ENCODE assay signal across 8 cellular contexts in genomic region chr15:82750831-82751181, GRCh38. TPM values are rescaled to one million over a fixed set of nuclear protein-coding genes. Genes with fewer than 3 reads are reported as not detected.
A peak's percentile ranks its signal among the peaks of the same experiment; 100 is the strongest.
DNase-seq lines count a peak whose midpoint lies in the region; ATAC-seq and TF ChIP-seq lines count a peak whose summit lies in the region.

No MANE protein-coding gene starts in this region.

- H3K9me3 ChIP-seq in body of pancreas, result no peaks in the 10 kb centered on the region

- H3K27ac ChIP-seq in body of pancreas (peak overlapping the region in 3 of 4 donors; percentile 82 to 94 (median 86)), temporal lobe (ENCODE audit: low read depth, low read length) (peak overlapping the region; percentile 17)

- TF ChIP-seq CTCF in GM13976 (IDR thresholded peaks at IDR 0.05; ENCODE audit: borderline replicate concordance, control extremely low read depth, extremely low read depth, insufficient read depth, missing control alignments), result peak; percentile 17
- no peak for TF ChIP-seq CTCF in LNCaP clone FGC (IDR thresholded peaks at IDR 0.05; ENCODE audit: control insufficient read depth, extremely low read depth, insufficient read depth)
- no peak for TF ChIP-seq CTCF in body of pancreas (IDR thresholded peaks at IDR 0.05)

- intact Hi-C loops in body of pancreas (cut with DNase I), result no loop called here
- intact Hi-C loops in left colon (cut with DNase I, micrococcal nuclease), result loop anchor here in 1 of 2 donors (10.0 kb wide), 1 partner anchor 206 kb away; the partner anchor contains the start of gene RPS17

- H3K4me1 ChIP-seq in body of pancreas, result peaks cover 21% of the 10 kb centered on the region

- ATAC-seq in GM21825 (IDR thresholded peaks at IDR 0.05; ENCODE audit: unreplicated experiment), result peak; percentile 33
- peak; percentile 25 for ATAC-seq in body of pancreas
- ATAC-seq in left colon, result peak; percentile 49

- in situ Hi-C loops in GM13976 (cut with MboI; ENCODE audit: low sequenced_read_pairs, unreplicated experiment), result no loop called here

- peaks cover 0 to 10% of the 10 kb centered on the region in 2 donors for H3K36me3 ChIP-seq in body of pancreas (replicated peaks in 1 of 2; ENCODE audit: insufficient read depth in 1 of 2, low read depth in 2 of 2)

- H3K27me3 ChIP-seq in body of pancreas, result no peaks in the 10 kb centered on the region

- WGBS in body of pancreas, 2 donors, result 0% methylated on average over 8 of the region's 8 CpGs

- H3K4me3 ChIP-seq in LNCaP clone FGC (ENCODE audit: low read depth, low read length), result peak overlapping the region; percentile 95
- H3K4me3 ChIP-seq in body of pancreas, result peak overlapping the region; percentile 42 to 68

- TF ChIP-seq POLR2A in body of pancreas (IDR thresholded peaks at IDR 0.05), result no peak

- DNase-seq in GM13976 (ENCODE audit: low spot score) (peak; percentile 42), LNCaP clone FGC (ENCODE audit: low read depth) (no peak), body of pancreas (peak in 2 of 4 donors; percentile 12 to 20), left colon (no peak), cerebellum (ENCODE audit: low spot score) (no peak)
- no peak for DNase-seq in activated CD4-positive, CD25-positive, alpha-beta regulatory T cell treated with anti-CD3 and anti-CD28 coated beads, Interleukin-2, amount 50 U/mL, for 72 hours

RNA-seq across cellular contexts. Expression of gene AP3B2, which starts 41.1 kb away (rescaled TPM):
- 1 to 10 TPM; 3.9 to 6.6 TPM for total RNA-seq in body of pancreas
- 1 to 10 TPM; 1.3 to 1.9 TPM for total RNA-seq in left colon
- 45.7 TPM for total RNA-seq in temporal lobe
- total RNA-seq in cerebellum, result 49.5 TPM

RNA-seq across cellular contexts. Expression of gene FSD2, which starts 55.1 kb away (rescaled TPM):
- total RNA-seq in body of pancreas (under 1 TPM in 1 of 2 donors, not detected in 1; 0.26 TPM), left colon (not detected), temporal lobe (not detected), cerebellum (not detected)

RNA-seq across cellular contexts. Expression of gene WHAMM, which starts 58.6 kb away (rescaled TPM):
- total RNA-seq in body of pancreas (1 to 10 TPM; 6.0 to 9.2 TPM), left colon (10 to 100 TPM in 1 of 2 donors, 1 to 10 TPM in 1; 9.1 to 11.3 TPM), temporal lobe (6.6 TPM), cerebellum (3.6 TPM)
